ENCODE assay signal across 1 cellular context in genomic region chr2:38533180-38533579, GRCh38.
TF ChIP-seq lines count a peak whose summit lies in the region.

No MANE protein-coding gene starts in this region.

TF ChIP-seq in GM23338, 12 proteins besides CTCF, POLR2A, EP300 and RAD21 (continued from another document):
- TF ChIP-seq REST (IDR thresholded peaks at IDR 0.05; ENCODE audit: unreplicated experiment) (no peak), POLR2AphosphoS5 (IDR thresholded peaks at IDR 0.05; ENCODE audit: low read depth) (no peak), ETS1 (IDR thresholded peaks at IDR 0.05) (no peak), JUNB (IDR thresholded peaks at IDR 0.05; ENCODE audit: unreplicated experiment) (no peak), ZNF331 (CRISPR knock-in tag; IDR thresholded peaks at IDR 0.05; ENCODE audit: low read depth) (no peak)
